13 cellular contexts compared by ENCODE assay signal in the genomic region with DNA sequence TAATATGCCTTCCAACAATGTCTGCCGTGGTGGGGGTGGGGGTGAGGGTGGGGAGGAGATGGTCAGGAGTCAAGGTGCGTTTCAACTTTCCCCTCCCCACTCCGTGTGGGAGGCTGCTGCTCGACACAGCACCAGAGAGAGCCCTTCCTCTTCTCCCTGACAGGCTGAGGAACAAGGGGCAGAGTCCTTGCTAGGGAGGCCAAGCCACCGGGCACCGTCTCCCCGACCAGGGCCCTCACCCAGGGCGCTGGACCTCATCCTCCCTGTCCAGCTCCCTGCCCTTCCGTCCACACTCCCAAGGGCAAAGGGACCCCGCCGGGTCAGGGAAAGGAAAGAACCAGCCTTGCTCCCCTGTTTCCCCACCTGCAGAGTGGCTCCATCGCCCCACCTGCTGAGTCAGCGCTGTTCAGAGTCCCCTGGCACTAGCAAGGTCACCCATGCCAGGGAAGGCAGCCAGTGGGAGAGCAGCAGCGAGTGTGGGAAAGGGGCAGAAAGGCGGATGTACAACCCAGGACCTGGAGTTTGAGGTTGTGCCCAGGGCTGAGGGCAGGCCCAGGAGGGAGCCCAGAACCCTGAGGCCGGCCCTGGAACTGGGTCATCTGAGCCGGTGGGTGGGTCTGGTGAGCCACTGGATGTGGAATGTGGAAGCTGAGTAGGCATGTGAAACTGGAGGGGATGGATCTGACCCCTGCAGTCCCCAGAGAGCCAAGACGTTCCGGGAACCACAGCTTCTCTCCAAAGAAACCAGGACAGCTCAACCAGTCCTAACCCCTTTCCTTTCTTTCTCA. TPM values are rescaled to one million over a fixed set of nuclear protein-coding genes. Genes with fewer than 3 reads are reported as not detected.
DNase-seq lines count a peak whose midpoint lies in the region; ATAC-seq, FAIRE-seq and TF ChIP-seq lines count a peak whose summit lies in the region.
"Had no signal": no experiment of that assay in that cellular context is flagged by ENCODE, and none has a peak within 500 bp of the region (broad histone marks: within the 10 kb centered on the region; RNA-seq: fewer than 3 reads in every experiment).

No MANE protein-coding gene starts in this region.

- WGBS in pancreas, 2 donors, result 53 to 56% methylated on average over 18 to 19 of the region's 19 CpGs
- WGBS in endodermal cell (ENCODE audit: insufficient coverage in 1 of 2, insufficient read length in 1 of 2), 2 experiments, result 82 to 86% methylated on average over 3 to 18 of the region's 19 CpGs

- H3K9ac ChIP-seq in endodermal cell (ENCODE audit: extremely low read depth, low read length, poor library complexity, severe bottlenecking), result no peak overlapping the region

- H3K4me3 Mint-ChIP-seq in WTC11 (no peak overlapping the region), endodermal cell (no peak overlapping the region)
- H3K4me3 Mint-ChIP-seq: activated CD8-positive, alpha-beta T cell treated with anti-CD3 and anti-CD28 coated beads for 36 hours; activated naive CD8-positive, alpha-beta T cell treated with anti-CD3 and anti-CD28 coated beads for 36 hours; T-helper 1 cell treated with Interleukin-12 subunit alpha and Interleukin-12 subunit beta and Interleukin-4 antibody, amounts not matched to agents 30 μg/mL and 1 μg/mL, for 36 hours had no signal

- H3K9me3 Mint-ChIP-seq in WTC11 (no peaks in the 10 kb centered on the region), endodermal cell (no peaks in the 10 kb centered on the region)
- H3K9me3 Mint-ChIP-seq: activated CD8-positive, alpha-beta T cell treated with anti-CD3 and anti-CD28 coated beads for 36 hours; activated naive CD8-positive, alpha-beta T cell treated with anti-CD3 and anti-CD28 coated beads for 36 hours; T-helper 1 cell treated with Interleukin-12 subunit alpha and Interleukin-12 subunit beta and Interleukin-4 antibody, amounts not matched to agents 30 μg/mL and 1 μg/mL, for 36 hours had no signal

- no peak overlapping the region for H3K27ac Mint-ChIP-seq in WTC11
- no peak overlapping the region for H3K27ac Mint-ChIP-seq in endodermal cell
- H3K27ac Mint-ChIP-seq: activated CD8-positive, alpha-beta T cell treated with anti-CD3 and anti-CD28 coated beads for 36 hours; activated naive CD8-positive, alpha-beta T cell treated with anti-CD3 and anti-CD28 coated beads for 36 hours; T-helper 1 cell treated with Interleukin-12 subunit alpha and Interleukin-12 subunit beta and Interleukin-4 antibody, amounts not matched to agents 30 μg/mL and 1 μg/mL, for 36 hours had no signal

- H3K27me3 ChIP-seq in pancreas, result no peaks in the 10 kb centered on the region
- no peaks in the 10 kb centered on the region for H3K27me3 ChIP-seq in endodermal cell (ENCODE audit: control insufficient read depth, insufficient read depth, low read length, poor library complexity, severe bottlenecking)

- DNase-seq in Ammon's horn (ENCODE audit: low spot score), result peak; percentile 55
- no peak for DNase-seq in WTC11 (ENCODE audit: low spot score)
- DNase-seq in globus pallidus (ENCODE audit: low spot score), result peak; percentile 36
- DNase-seq in pancreas, result peak in 1 of 6 donors; percentile 41
- no peak for DNase-seq in endodermal cell
- no peak for DNase-seq in cerebellar cortex (ENCODE audit: low spot score)
- DNase-seq: activated CD8-positive, alpha-beta T cell treated with anti-CD3 and anti-CD28 coated beads for 36 hours; activated naive CD8-positive, alpha-beta T cell treated with anti-CD3 and anti-CD28 coated beads for 36 hours; NCI-H1436 treated with DMSO at 0.1 percent for 48 hours had no signal

- H3K4me1 Mint-ChIP-seq in WTC11 (peaks cover 9% of the 10 kb centered on the region), endodermal cell (peaks cover 7% of the 10 kb centered on the region)
- H3K4me1 Mint-ChIP-seq: activated naive CD8-positive, alpha-beta T cell treated with anti-CD3 and anti-CD28 coated beads for 36 hours had no signal

- H3K4me1 ChIP-seq in pancreas, result no peaks in the 10 kb centered on the region
- H3K4me1 ChIP-seq in endodermal cell (ENCODE audit: control insufficient read depth, insufficient read depth, low read length), result no peaks in the 10 kb centered on the region

- no peaks in the 10 kb centered on the region for H3K36me3 ChIP-seq in pancreas
- no peaks in the 10 kb centered on the region for H3K36me3 ChIP-seq in endodermal cell (ENCODE audit: control insufficient read depth, insufficient read depth, low read length)

- no peak overlapping the region for H3K4me3 ChIP-seq in pancreas
- no peak overlapping the region for H3K4me3 ChIP-seq in endodermal cell (ENCODE audit: low read length)

- POLR2A ChIA-PET in WTC11 (lab: Charles Lee), result no interaction called here

- H3K9me3 ChIP-seq in pancreas, result no peaks in the 10 kb centered on the region
- no peaks in the 10 kb centered on the region for H3K9me3 ChIP-seq in endodermal cell (ENCODE audit: control insufficient read depth, low read length)

- no peak for FAIRE-seq in pancreas (lab: Jason Lieb, UNC)
- FAIRE-seq: endometrium had no signal

- TF ChIP-seq CTCF in WTC11 (IDR thresholded peaks at IDR 0.05) (no peak), pancreas (IDR thresholded peaks at IDR 0.05) (no peak), endodermal cell (conservative IDR thresholded peaks at IDR 0.05) (no peak)

- ATAC-seq in WTC11 (peak; percentile 56), pancreas (peak in 3 of 4 donors; percentile 23 to 36 (median 30)), HG03280 (IDR thresholded peaks at IDR 0.05; ENCODE audit: unreplicated experiment) (no peak), esophagus mucosa (no peak)
- ATAC-seq: activated CD8-positive, alpha-beta T cell treated with anti-CD3 and anti-CD28 coated beads for 36 hours had no signal

- CTCF ChIA-PET in WTC11 (lab: Charles Lee), result interaction anchor here (0.9 to 1.5 kb wide), 3 partner anchors 11 to 413 kb away, joined by 3 to 9 read pairs (median 5); no protein-coding TSS in a partner anchor

- H3K27me3 Mint-ChIP-seq in WTC11 (ENCODE audit: low read depth) (peaks cover 5% of the 10 kb centered on the region), endodermal cell (ENCODE audit: insufficient read depth) (peaks cover 16% of the 10 kb centered on the region)
- H3K27me3 Mint-ChIP-seq: activated CD8-positive, alpha-beta T cell treated with anti-CD3 and anti-CD28 coated beads for 36 hours; activated naive CD8-positive, alpha-beta T cell treated with anti-CD3 and anti-CD28 coated beads for 36 hours had no signal

- intact Hi-C loops in pancreas (cut with DNase I), result no loop called here

- no peak overlapping the region for H3K27ac ChIP-seq in pancreas
- H3K27ac ChIP-seq in endodermal cell (ENCODE audit: low read depth, low read length), result no peak overlapping the region

- H3K36me3 Mint-ChIP-seq in WTC11, result no peaks in the 10 kb centered on the region
- H3K36me3 Mint-ChIP-seq in endodermal cell (ENCODE audit: low read depth), result no peaks in the 10 kb centered on the region
- H3K36me3 Mint-ChIP-seq: activated naive CD8-positive, alpha-beta T cell treated with anti-CD3 and anti-CD28 coated beads for 36 hours had no signal

TF ChIP-seq in WTC11, 78 proteins besides CTCF, POLR2A, EP300 and RAD21 (continues in another document):
- TF ChIP-seq ZNF396 (CRISPR knock-in tag; IDR thresholded peaks at IDR 0.05; ENCODE audit: borderline replicate concordance) (no peak), CREM (CRISPR knock-in tag; IDR thresholded peaks at IDR 0.05) (no peak), FOXP1 (CRISPR knock-in tag; IDR thresholded peaks at IDR 0.05; ENCODE audit: borderline replicate concordance) (no peak), PRRX2 (CRISPR knock-in tag; IDR thresholded peaks at IDR 0.05) (no peak), CBFB (CRISPR knock-in tag; IDR thresholded peaks at IDR 0.05; ENCODE audit: low read depth) (no peak), TEAD4 (CRISPR knock-in tag; IDR thresholded peaks at IDR 0.05) (no peak), OVOL2 (CRISPR knock-in tag; IDR thresholded peaks at IDR 0.05; ENCODE audit: borderline replicate concordance) (no peak)
- TF ChIP-seq, protein P1, sequence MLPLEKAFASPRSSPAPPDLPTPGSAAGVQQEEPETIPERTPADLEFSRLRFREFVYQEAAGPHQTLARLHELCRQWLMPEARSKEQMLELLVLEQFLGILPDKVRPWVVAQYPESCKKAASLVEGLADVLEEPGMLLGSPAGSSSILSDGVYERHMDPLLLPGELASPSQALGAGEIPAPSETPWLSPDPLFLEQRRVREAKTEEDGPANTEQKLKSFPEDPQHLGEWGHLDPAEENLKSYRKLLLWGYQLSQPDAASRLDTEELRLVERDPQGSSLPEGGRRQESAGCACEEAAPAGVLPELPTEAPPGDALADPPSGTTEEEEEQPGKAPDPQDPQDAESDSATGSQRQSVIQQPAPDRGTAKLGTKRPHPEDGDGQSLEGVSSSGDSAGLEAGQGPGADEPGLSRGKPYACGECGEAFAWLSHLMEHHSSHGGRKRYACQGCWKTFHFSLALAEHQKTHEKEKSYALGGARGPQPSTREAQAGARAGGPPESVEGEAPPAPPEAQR (CRISPR knock-in tag; IDR thresholded peaks at IDR 0.05), result no peak
- TF ChIP-seq, protein P2, sequence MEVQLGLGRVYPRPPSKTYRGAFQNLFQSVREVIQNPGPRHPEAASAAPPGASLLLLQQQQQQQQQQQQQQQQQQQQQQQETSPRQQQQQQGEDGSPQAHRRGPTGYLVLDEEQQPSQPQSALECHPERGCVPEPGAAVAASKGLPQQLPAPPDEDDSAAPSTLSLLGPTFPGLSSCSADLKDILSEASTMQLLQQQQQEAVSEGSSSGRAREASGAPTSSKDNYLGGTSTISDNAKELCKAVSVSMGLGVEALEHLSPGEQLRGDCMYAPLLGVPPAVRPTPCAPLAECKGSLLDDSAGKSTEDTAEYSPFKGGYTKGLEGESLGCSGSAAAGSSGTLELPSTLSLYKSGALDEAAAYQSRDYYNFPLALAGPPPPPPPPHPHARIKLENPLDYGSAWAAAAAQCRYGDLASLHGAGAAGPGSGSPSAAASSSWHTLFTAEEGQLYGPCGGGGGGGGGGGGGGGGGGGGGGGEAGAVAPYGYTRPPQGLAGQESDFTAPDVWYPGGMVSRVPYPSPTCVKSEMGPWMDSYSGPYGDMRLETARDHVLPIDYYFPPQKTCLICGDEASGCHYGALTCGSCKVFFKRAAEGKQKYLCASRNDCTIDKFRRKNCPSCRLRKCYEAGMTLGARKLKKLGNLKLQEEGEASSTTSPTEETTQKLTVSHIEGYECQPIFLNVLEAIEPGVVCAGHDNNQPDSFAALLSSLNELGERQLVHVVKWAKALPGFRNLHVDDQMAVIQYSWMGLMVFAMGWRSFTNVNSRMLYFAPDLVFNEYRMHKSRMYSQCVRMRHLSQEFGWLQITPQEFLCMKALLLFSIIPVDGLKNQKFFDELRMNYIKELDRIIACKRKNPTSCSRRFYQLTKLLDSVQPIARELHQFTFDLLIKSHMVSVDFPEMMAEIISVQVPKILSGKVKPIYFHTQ (CRISPR knock-in tag; IDR thresholded peaks at IDR 0.05), result no peak

RNA-seq across cellular contexts. Expression of a gene that starts 47.2 kb away (rescaled TPM):
- 20.7 to 24.6 TPM (median 22.4 TPM) in 3 replicates for total RNA-seq in WTC11 (2021)
- 1 to 10 TPM; 5.2 to 8.5 (median 6.2) TPM for total RNA-seq in pancreas
- 10 to 100 TPM; 10.0 to 15.6 TPM for polyA plus RNA-seq in pancreas
- 10 to 100 TPM; 22.3 to 29.1 TPM for total RNA-seq in endodermal cell
- polyA plus RNA-seq in endodermal cell (2013, experiment 1 of 2), result 31.0 TPM
- 26.1 TPM for polyA plus RNA-seq in endodermal cell (2013, experiment 2 of 2)
- 9.1 TPM for total RNA-seq in esophagus mucosa

Comparison
In these comparisons a context has a peak if more than half of its experiments do, and no peak if none do; other contexts are left out.
1. DNase-seq: peak in Ammon's horn (single experiment) and globus pallidus (single experiment); none in WTC11 (single experiment), endodermal cell (single experiment) and cerebellar cortex (single experiment).
2. ATAC-seq: peak in WTC11 (single experiment) and pancreas (3 of 4); none in HG03280 (single experiment) and esophagus mucosa (single experiment).